Comparison of ENCODE assay signal across 1 cellular context in the genomic region with DNA sequence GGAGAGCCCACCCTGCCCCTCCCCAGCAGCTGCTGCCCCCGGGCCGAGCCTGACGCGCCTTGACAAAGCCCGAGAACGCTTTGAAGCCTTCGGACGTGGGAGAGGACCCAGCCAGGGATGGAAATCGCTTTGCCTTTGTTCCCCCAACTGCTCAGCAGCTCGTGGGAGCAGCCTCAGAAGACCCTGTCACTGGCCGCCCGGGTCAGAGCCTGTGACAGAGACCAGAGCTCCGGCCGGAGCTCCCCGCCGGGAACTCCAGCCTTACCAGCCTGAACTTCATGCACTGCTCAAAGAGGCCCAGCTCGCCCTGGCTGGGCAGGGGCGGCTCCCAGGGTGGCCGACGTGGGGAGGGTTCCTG.
TF ChIP-seq lines count a peak whose summit lies in the region.

No MANE protein-coding gene starts in this region.

TF ChIP-seq in HepG2, 621 proteins besides CTCF, POLR2A, EP300 and RAD21 (continued from another document):
- TF ChIP-seq, protein P1, sequence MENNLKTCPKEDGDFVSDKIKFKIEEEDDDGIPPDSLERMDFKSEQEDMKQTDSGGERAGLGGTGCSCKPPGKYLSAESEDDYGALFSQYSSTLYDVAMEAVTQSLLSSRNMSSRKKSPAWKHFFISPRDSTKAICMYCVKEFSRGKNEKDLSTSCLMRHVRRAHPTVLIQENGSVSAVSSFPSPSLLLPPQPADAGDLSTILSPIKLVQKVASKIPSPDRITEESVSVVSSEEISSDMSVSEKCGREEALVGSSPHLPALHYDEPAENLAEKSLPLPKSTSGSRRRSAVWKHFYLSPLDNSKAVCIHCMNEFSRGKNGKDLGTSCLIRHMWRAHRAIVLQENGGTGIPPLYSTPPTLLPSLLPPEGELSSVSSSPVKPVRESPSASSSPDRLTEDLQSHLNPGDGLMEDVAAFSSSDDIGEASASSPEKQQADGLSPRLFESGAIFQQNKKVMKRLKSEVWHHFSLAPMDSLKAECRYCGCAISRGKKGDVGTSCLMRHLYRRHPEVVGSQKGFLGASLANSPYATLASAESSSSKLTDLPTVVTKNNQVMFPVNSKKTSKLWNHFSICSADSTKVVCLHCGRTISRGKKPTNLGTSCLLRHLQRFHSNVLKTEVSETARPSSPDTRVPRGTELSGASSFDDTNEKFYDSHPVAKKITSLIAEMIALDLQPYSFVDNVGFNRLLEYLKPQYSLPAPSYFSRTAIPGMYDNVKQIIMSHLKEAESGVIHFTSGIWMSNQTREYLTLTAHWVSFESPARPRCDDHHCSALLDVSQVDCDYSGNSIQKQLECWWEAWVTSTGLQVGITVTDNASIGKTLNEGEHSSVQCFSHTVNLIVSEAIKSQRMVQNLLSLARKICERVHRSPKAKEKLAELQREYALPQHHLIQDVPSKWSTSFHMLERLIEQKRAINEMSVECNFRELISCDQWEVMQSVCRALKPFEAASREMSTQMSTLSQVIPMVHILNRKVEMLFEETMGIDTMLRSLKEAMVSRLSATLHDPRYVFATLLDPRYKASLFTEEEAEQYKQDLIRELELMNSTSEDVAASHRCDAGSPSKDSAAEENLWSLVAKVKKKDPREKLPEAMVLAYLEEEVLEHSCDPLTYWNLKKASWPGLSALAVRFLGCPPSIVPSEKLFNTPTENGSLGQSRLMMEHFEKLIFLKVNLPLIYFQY (CRISPR knock-in tag; IDR thresholded peaks at IDR 0.05; ENCODE audit: borderline replicate concordance): no peak
- TF ChIP-seq ZNF230 (CRISPR knock-in tag; IDR thresholded peaks at IDR 0.05): no peak
